In the genomic region with DNA sequence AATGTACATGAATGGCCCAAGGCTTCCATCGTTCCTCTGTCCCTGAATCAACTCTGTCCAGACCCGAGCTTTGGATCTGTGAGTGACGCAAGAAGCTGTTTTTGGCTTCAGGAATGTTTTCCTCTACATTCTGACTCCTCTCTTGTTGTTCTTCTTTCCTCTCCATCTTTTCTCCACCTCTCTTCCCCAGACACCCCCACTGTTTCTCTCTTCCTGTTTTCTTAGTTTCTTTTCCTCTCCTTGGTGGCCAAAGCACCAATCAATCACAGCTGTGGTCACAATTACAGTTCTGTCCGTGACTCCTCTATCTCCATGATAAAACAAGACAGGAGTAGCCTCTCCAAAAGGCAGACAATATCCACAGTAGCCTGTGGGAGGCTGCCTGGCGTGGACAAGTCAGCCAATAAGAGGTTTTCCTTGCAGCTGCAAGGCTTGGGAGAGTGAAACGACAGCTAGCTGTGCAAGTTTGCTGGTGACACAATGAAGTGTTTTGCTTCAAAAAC, we compare ENCODE assay signal across 1 cellular context.
TF ChIP-seq lines count a peak whose summit lies in the region.

No MANE protein-coding gene starts in this region.

TF ChIP-seq in HepG2, 621 proteins besides CTCF, POLR2A, EP300 and RAD21 (continued from another document):
- TF ChIP-seq, protein P1, sequence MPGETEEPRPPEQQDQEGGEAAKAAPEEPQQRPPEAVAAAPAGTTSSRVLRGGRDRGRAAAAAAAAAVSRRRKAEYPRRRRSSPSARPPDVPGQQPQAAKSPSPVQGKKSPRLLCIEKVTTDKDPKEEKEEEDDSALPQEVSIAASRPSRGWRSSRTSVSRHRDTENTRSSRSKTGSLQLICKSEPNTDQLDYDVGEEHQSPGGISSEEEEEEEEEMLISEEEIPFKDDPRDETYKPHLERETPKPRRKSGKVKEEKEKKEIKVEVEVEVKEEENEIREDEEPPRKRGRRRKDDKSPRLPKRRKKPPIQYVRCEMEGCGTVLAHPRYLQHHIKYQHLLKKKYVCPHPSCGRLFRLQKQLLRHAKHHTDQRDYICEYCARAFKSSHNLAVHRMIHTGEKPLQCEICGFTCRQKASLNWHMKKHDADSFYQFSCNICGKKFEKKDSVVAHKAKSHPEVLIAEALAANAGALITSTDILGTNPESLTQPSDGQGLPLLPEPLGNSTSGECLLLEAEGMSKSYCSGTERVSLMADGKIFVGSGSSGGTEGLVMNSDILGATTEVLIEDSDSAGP (CRISPR knock-in tag; IDR thresholded peaks at IDR 0.05; ENCODE audit: borderline replicate concordance), result no peak
- no peak; the same call in 1 of the 2 replicates for TF ChIP-seq KMT2B (CRISPR knock-in tag; IDR thresholded peaks at IDR 0.05)
- peak; percentile 54 for TF ChIP-seq CREM (IDR thresholded peaks at IDR 0.05)
- TF ChIP-seq CREM (CRISPR knock-in tag; IDR thresholded peaks at IDR 0.05), result no peak
- TF ChIP-seq ZNF292 (CRISPR knock-in tag; IDR thresholded peaks at IDR 0.05; ENCODE audit: borderline replicate concordance, low read depth), result peak; percentile 37; the same call in 1 of the 2 replicates
- TF ChIP-seq MEIS2 (CRISPR knock-in tag; IDR thresholded peaks at IDR 0.05), result no peak
- TF ChIP-seq, protein P2, sequence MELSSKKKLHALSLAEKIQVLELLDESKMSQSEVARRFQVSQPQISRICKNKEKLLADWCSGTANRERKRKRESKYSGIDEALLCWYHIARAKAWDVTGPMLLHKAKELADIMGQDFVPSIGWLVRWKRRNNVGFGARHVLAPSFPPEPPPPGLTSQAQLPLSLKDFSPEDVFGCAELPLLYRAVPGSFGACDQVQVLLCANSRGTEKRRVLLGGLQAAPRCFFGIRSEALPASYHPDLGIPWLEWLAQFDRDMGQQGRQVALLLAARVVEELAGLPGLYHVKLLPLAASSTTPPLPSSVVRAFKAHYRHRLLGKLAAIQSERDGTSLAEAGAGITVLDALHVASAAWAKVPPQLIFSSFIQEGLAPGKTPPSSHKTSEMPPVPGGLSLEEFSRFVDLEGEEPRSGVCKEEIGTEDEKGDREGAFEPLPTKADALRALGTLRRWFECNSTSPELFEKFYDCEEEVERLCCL (CRISPR knock-in tag; IDR thresholded peaks at IDR 0.05; ENCODE audit: borderline replicate concordance), result no peak
- TF ChIP-seq BCL6 (CRISPR knock-in tag; IDR thresholded peaks at IDR 0.05), result peak; percentile 63
- TF ChIP-seq, protein P3, sequence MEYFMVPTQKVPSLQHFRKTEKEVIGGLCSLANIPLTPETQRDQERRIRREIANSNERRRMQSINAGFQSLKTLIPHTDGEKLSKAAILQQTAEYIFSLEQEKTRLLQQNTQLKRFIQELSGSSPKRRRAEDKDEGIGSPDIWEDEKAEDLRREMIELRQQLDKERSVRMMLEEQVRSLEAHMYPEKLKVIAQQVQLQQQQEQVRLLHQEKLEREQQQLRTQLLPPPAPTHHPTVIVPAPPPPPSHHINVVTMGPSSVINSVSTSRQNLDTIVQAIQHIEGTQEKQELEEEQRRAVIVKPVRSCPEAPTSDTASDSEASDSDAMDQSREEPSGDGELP (IDR thresholded peaks at IDR 0.05; ENCODE audit: borderline replicate concordance, low read depth), result no peak
- no peak for TF ChIP-seq HMGA1 (CRISPR knock-in tag; conservative IDR thresholded peaks at IDR 0.05)
- no peak for TF ChIP-seq ZNF672 (CRISPR knock-in tag; IDR thresholded peaks at IDR 0.05)
- no peak for TF ChIP-seq IKZF1 (IDR thresholded peaks at IDR 0.05)
- no peak for TF ChIP-seq ZNF251 (CRISPR knock-in tag; IDR thresholded peaks at IDR 0.05)
- TF ChIP-seq, protein P4, sequence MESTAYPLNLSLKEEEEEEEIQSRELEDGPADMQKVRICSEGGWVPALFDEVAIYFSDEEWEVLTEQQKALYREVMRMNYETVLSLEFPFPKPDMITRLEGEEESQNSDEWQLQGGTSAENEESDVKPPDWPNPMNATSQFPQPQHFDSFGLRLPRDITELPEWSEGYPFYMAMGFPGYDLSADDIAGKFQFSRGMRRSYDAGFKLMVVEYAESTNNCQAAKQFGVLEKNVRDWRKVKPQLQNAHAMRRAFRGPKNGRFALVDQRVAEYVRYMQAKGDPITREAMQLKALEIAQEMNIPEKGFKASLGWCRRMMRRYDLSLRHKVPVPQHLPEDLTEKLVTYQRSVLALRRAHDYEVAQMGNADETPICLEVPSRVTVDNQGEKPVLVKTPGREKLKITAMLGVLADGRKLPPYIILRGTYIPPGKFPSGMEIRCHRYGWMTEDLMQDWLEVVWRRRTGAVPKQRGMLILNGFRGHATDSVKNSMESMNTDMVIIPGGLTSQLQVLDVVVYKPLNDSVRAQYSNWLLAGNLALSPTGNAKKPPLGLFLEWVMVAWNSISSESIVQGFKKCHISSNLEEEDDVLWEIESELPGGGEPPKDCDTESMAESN (CRISPR knock-in tag; conservative IDR thresholded peaks at IDR 0.05), result 0 out of 2 replicates have a peak, but pooled peaks have one; percentile 15
- 0 out of 2 replicates have a peak, but pooled peaks have one; percentile 38 for TF ChIP-seq ZNF44 (CRISPR knock-in tag; IDR thresholded peaks at IDR 0.05)
- no peak for TF ChIP-seq AGO2 (optimal IDR thresholded peaks at IDR 0.05; ENCODE audit: low read depth, low read length)
- TF ChIP-seq KAT2B (IDR thresholded peaks at IDR 0.05; ENCODE audit: borderline replicate concordance, low read depth, low read length), result no peak
- 0 out of 2 replicates have a peak, but pooled peaks have one; percentile 55 for TF ChIP-seq ZNF775 (CRISPR knock-in tag; IDR thresholded peaks at IDR 0.05; ENCODE audit: borderline replicate concordance)
- no peak for TF ChIP-seq ZNF20 (CRISPR knock-in tag; IDR thresholded peaks at IDR 0.05)
- TF ChIP-seq ZNF230 (CRISPR knock-in tag; IDR thresholded peaks at IDR 0.05), result no peak; the same call in 1 of the 2 replicates
- TF ChIP-seq, protein P5, sequence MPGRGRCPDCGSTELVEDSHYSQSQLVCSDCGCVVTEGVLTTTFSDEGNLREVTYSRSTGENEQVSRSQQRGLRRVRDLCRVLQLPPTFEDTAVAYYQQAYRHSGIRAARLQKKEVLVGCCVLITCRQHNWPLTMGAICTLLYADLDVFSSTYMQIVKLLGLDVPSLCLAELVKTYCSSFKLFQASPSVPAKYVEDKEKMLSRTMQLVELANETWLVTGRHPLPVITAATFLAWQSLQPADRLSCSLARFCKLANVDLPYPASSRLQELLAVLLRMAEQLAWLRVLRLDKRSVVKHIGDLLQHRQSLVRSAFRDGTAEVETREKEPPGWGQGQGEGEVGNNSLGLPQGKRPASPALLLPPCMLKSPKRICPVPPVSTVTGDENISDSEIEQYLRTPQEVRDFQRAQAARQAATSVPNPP (CRISPR knock-in tag; IDR thresholded peaks at IDR 0.05), result no peak
- TF ChIP-seq, protein P6, sequence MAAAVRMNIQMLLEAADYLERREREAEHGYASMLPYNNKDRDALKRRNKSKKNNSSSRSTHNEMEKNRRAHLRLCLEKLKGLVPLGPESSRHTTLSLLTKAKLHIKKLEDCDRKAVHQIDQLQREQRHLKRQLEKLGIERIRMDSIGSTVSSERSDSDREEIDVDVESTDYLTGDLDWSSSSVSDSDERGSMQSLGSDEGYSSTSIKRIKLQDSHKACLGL (CRISPR knock-in tag; IDR thresholded peaks at IDR 0.05), result no peak
- no peak for TF ChIP-seq CBFB (CRISPR knock-in tag; IDR thresholded peaks at IDR 0.05)
- TF ChIP-seq, protein P7, sequence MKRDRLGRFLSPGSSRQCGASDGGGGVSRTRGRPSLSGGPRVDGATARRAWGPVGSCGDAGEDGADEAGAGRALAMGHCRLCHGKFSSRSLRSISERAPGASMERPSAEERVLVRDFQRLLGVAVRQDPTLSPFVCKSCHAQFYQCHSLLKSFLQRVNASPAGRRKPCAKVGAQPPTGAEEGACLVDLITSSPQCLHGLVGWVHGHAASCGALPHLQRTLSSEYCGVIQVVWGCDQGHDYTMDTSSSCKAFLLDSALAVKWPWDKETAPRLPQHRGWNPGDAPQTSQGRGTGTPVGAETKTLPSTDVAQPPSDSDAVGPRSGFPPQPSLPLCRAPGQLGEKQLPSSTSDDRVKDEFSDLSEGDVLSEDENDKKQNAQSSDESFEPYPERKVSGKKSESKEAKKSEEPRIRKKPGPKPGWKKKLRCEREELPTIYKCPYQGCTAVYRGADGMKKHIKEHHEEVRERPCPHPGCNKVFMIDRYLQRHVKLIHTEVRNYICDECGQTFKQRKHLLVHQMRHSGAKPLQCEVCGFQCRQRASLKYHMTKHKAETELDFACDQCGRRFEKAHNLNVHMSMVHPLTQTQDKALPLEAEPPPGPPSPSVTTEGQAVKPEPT (CRISPR knock-in tag; IDR thresholded peaks at IDR 0.05; ENCODE audit: low read depth), result no peak
- TF ChIP-seq TGIF2 (CRISPR knock-in tag; IDR thresholded peaks at IDR 0.05), result no peak
- TF ChIP-seq ZNF333 (CRISPR knock-in tag; IDR thresholded peaks at IDR 0.05; ENCODE audit: borderline replicate concordance), result no peak
- no peak for TF ChIP-seq WIZ (CRISPR knock-in tag; IDR thresholded peaks at IDR 0.05)
- TF ChIP-seq MLLT10 (CRISPR knock-in tag; IDR thresholded peaks at IDR 0.05), result no peak
- TF ChIP-seq, protein P8, sequence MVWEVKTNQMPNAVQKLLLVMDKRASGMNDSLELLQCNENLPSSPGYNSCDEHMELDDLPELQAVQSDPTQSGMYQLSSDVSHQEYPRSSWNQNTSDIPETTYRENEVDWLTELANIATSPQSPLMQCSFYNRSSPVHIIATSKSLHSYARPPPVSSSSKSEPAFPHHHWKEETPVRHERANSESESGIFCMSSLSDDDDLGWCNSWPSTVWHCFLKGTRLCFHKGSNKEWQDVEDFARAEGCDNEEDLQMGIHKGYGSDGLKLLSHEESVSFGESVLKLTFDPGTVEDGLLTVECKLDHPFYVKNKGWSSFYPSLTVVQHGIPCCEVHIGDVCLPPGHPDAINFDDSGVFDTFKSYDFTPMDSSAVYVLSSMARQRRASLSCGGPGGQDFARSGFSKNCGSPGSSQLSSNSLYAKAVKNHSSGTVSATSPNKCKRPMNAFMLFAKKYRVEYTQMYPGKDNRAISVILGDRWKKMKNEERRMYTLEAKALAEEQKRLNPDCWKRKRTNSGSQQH (CRISPR knock-in tag; IDR thresholded peaks at IDR 0.05; ENCODE audit: low read depth), result no peak
- TF ChIP-seq, protein P9, sequence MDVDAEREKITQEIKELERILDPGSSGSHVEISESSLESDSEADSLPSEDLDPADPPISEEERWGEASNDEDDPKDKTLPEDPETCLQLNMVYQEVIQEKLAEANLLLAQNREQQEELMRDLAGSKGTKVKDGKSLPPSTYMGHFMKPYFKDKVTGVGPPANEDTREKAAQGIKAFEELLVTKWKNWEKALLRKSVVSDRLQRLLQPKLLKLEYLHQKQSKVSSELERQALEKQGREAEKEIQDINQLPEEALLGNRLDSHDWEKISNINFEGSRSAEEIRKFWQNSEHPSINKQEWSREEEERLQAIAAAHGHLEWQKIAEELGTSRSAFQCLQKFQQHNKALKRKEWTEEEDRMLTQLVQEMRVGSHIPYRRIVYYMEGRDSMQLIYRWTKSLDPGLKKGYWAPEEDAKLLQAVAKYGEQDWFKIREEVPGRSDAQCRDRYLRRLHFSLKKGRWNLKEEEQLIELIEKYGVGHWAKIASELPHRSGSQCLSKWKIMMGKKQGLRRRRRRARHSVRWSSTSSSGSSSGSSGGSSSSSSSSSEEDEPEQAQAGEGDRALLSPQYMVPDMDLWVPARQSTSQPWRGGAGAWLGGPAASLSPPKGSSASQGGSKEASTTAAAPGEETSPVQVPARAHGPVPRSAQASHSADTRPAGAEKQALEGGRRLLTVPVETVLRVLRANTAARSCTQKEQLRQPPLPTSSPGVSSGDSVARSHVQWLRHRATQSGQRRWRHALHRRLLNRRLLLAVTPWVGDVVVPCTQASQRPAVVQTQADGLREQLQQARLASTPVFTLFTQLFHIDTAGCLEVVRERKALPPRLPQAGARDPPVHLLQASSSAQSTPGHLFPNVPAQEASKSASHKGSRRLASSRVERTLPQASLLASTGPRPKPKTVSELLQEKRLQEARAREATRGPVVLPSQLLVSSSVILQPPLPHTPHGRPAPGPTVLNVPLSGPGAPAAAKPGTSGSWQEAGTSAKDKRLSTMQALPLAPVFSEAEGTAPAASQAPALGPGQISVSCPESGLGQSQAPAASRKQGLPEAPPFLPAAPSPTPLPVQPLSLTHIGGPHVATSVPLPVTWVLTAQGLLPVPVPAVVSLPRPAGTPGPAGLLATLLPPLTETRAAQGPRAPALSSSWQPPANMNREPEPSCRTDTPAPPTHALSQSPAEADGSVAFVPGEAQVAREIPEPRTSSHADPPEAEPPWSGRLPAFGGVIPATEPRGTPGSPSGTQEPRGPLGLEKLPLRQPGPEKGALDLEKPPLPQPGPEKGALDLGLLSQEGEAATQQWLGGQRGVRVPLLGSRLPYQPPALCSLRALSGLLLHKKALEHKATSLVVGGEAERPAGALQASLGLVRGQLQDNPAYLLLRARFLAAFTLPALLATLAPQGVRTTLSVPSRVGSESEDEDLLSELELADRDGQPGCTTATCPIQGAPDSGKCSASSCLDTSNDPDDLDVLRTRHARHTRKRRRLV (CRISPR knock-in tag; IDR thresholded peaks at IDR 0.05), result no peak
- TF ChIP-seq, protein P10, sequence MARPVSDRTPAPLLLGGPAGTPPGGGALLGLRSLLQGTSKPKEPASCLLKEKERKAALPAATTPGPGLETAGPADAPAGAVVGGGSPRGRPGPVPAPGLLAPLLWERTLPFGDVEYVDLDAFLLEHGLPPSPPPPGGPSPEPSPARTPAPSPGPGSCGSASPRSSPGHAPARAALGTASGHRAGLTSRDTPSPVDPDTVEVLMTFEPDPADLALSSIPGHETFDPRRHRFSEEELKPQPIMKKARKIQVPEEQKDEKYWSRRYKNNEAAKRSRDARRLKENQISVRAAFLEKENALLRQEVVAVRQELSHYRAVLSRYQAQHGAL (CRISPR knock-in tag; IDR thresholded peaks at IDR 0.05; ENCODE audit: not compliant biosample characterization), result no peak
- TF ChIP-seq, protein P11, sequence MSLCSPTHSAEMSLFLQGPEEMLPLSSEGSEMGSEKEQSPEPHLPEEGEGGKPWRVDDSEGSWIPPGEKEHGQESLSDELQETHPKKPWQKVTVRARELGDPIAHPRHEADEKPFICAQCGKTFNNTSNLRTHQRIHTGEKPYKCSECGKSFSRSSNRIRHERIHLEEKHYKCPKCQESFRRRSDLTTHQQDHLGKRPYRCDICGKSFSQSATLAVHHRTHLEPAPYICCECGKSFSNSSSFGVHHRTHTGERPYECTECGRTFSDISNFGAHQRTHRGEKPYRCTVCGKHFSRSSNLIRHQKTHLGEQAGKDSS (CRISPR knock-in tag; IDR thresholded peaks at IDR 0.05; ENCODE audit: borderline replicate concordance, low read depth), result no peak
- TF ChIP-seq, protein P12, sequence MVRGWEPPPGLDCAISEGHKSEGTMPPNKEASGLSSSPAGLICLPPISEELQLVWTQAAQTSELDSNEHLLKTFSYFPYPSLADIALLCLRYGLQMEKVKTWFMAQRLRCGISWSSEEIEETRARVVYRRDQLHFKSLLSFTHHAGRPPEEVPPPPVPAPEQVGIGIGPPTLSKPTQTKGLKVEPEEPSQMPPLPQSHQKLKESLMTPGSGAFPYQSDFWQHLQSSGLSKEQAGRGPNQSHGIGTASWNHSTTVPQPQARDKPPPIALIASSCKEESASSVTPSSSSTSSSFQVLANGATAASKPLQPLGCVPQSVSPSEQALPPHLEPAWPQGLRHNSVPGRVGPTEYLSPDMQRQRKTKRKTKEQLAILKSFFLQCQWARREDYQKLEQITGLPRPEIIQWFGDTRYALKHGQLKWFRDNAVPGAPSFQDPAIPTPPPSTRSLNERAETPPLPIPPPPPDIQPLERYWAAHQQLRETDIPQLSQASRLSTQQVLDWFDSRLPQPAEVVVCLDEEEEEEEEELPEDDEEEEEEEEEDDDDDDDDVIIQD (CRISPR knock-in tag; IDR thresholded peaks at IDR 0.05; ENCODE audit: low read depth), result no peak
- TF ChIP-seq SATB2 (CRISPR knock-in tag; IDR thresholded peaks at IDR 0.05), result no peak
- TF ChIP-seq, protein P13, sequence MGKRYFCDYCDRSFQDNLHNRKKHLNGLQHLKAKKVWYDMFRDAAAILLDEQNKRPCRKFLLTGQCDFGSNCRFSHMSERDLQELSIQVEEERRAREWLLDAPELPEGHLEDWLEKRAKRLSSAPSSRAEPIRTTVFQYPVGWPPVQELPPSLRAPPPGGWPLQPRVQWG (CRISPR knock-in tag; IDR thresholded peaks at IDR 0.05; ENCODE audit: borderline replicate concordance, low read depth), result no peak
- TF ChIP-seq ZSCAN22 (CRISPR knock-in tag; IDR thresholded peaks at IDR 0.05), result no peak
- TF ChIP-seq PAF1 (CRISPR knock-in tag; IDR thresholded peaks at IDR 0.05), result no peak
- TF ChIP-seq FOXM1 (CRISPR knock-in tag; IDR thresholded peaks at IDR 0.05), result no peak
